Comparison of ENCODE assay signal across 12 cellular contexts in genomic region chr3:187919990-187920389, GRCh38.
DNase-seq lines count a peak whose midpoint lies in the region; ATAC-seq and TF ChIP-seq lines count a peak whose summit lies in the region.
"Had no signal": no experiment of that assay in that cellular context is flagged by ENCODE, and none has a peak within 500 bp of the region (broad histone marks: within the 10 kb centered on the region; RNA-seq: fewer than 3 reads in every experiment).

No MANE protein-coding gene starts in this region.

- H3K36me3 Mint-ChIP-seq in T-helper 17 cell (ENCODE audit: low read depth) (no peaks in the 10 kb centered on the region), endothelial cell (ENCODE audit: low read depth, unreplicated experiment) (no peaks in the 10 kb centered on the region)

- peak overlapping the region; percentile 77; the same call in 1 of the 2 replicates for H3K27ac ChIP-seq in BLaER1

- H3K4me2 ChIP-seq in BLaER1: peak overlapping the region; percentile 86

- H3K27ac Mint-ChIP-seq in T-helper 17 cell (peak overlapping the region; percentile 92), endothelial cell (ENCODE audit: unreplicated experiment) (no peak overlapping the region)

- H3K4me3 Mint-ChIP-seq in T-helper 17 cell (peak overlapping the region; percentile 87), endothelial cell (ENCODE audit: unreplicated experiment) (no peak overlapping the region)

- no peak overlapping the region for H3K9ac ChIP-seq in BLaER1

- H4K20me1 ChIP-seq in BLaER1: no peaks in the 10 kb centered on the region

- H3K9me3 ChIP-seq in BLaER1 (peaks cover 24% of the 10 kb centered on the region), T-helper 17 cell (ENCODE audit: control insufficient read depth, low read length, poor library complexity, severe bottlenecking) (no peaks in the 10 kb centered on the region)
- H3K9me3 ChIP-seq: gastrocnemius medialis had no signal

- H3K36me3 ChIP-seq in BLaER1: no peaks in the 10 kb centered on the region
- H3K36me3 ChIP-seq: gastrocnemius medialis had no signal

- peaks cover 70% of the 10 kb centered on the region for H3K4me1 ChIP-seq in BLaER1

- H3K4me1 Mint-ChIP-seq in T-helper 17 cell (peaks cover 33% of the 10 kb centered on the region), endothelial cell (ENCODE audit: unreplicated experiment) (peaks cover 2% of the 10 kb centered on the region)

- H3K9me3 Mint-ChIP-seq in endothelial cell (ENCODE audit: unreplicated experiment): no peaks in the 10 kb centered on the region

- no peak for TF ChIP-seq CTCF in endothelial cell (IDR thresholded peaks at IDR 0.05; ENCODE audit: unreplicated experiment)
- TF ChIP-seq CTCF in omental fat pad (IDR thresholded peaks at IDR 0.05): no peak

- H3K27me3 Mint-ChIP-seq in T-helper 17 cell (peaks cover 6% of the 10 kb centered on the region), endothelial cell (ENCODE audit: unreplicated experiment) (peaks cover 3% of the 10 kb centered on the region)

- H3K27me3 ChIP-seq in BLaER1: no peaks in the 10 kb centered on the region
- H3K27me3 ChIP-seq: gastrocnemius medialis had no signal

- no peak for DNase-seq in T-helper 17 cell
- peak; percentile 60 for DNase-seq in fibroblast of peridontal ligament (ENCODE audit: extremely low read depth)
- no peak for DNase-seq in endothelial cell (ENCODE audit: low spot score)
- DNase-seq in omental fat pad (ENCODE audit: low spot score): no peak
- no peak for DNase-seq in dedifferentiated amniotic fluid mesenchymal stem cell (ENCODE audit: extremely low spot score)
- DNase-seq: gastrocnemius medialis, mucosa of descending colon, NCI-H187, NCI-H774 had no signal

- ATAC-seq in GM18517 (IDR thresholded peaks at IDR 0.05; ENCODE audit: unreplicated experiment) (peak; percentile 4), T-helper 17 cell (no peak), GM21360 (IDR thresholded peaks at IDR 0.05; ENCODE audit: unreplicated experiment) (no peak), omental fat pad (ENCODE audit: low FRiP score) (no peak)
- ATAC-seq: gastrocnemius medialis had no signal

- H3K4me3 ChIP-seq in BLaER1: 0 out of 2 replicates have a peak overlapping the region, but pooled peaks have one; percentile 43
- H3K4me3 ChIP-seq: gastrocnemius medialis, mucosa of descending colon had no signal
